In the genomic region with DNA sequence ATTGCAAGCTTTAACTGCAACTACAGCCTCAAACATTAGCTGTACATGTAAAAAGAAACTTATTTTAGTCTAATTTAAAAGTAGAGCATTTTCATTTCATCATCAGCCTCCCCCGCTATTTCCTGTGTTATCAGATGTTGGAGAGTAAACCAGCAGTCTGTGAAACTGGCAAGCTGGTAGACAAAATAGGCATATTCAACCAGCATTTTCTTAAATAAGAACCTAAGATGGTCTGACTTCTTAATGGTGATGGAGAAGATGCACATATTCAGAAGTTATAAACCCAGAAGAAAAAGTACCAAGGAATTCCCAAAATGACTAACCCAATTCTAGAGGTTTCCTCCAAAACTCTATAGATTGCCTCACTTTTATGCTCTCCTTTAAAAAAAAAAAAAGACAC, we compare ENCODE assay signal across 1 cellular context.
TF ChIP-seq lines count a peak whose summit lies in the region.

No MANE protein-coding gene starts in this region.

TF ChIP-seq in SK-N-SH, 30 proteins besides CTCF, POLR2A, EP300 and RAD21 (continued from another document):
- TF ChIP-seq, protein P1, sequence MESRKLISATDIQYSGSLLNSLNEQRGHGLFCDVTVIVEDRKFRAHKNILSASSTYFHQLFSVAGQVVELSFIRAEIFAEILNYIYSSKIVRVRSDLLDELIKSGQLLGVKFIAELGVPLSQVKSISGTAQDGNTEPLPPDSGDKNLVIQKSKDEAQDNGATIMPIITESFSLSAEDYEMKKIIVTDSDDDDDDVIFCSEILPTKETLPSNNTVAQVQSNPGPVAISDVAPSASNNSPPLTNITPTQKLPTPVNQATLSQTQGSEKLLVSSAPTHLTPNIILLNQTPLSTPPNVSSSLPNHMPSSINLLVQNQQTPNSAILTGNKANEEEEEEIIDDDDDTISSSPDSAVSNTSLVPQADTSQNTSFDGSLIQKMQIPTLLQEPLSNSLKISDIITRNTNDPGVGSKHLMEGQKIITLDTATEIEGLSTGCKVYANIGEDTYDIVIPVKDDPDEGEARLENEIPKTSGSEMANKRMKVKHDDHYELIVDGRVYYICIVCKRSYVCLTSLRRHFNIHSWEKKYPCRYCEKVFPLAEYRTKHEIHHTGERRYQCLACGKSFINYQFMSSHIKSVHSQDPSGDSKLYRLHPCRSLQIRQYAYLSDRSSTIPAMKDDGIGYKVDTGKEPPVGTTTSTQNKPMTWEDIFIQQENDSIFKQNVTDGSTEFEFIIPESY (IDR thresholded peaks at IDR 0.05; ENCODE audit: borderline replicate concordance, low read depth), result no peak
- TF ChIP-seq NRF1 (IDR thresholded peaks at IDR 0.05; ENCODE audit: low read depth, low read length), result no peak
